Comparison of ENCODE assay signal across 23 cellular contexts in genomic region chr7:55200441-55200840, GRCh38.
"Had no signal": no experiment of that assay in that cellular context is flagged by ENCODE, and none has a peak within 500 bp of the region (broad histone marks: within the 10 kb centered on the region; RNA-seq: fewer than 3 reads in every experiment).

No MANE protein-coding gene starts in this region.

- H3K4me1 ChIP-seq: colonic mucosa, left lung had no signal

- H3K27ac ChIP-seq: colonic mucosa, epithelial cell of prostate, esophagus squamous epithelium, gastrocnemius medialis, heart right ventricle, left lung had no signal

- ATAC-seq: effector memory CD8-positive, alpha-beta T cell; gastrocnemius medialis; left cardiac atrium; left lung; left ventricle myocardium superior had no signal

- DNase-seq: colonic mucosa; cortex of kidney; effector CD4-positive, alpha-beta T cell; effector memory CD8-positive, alpha-beta T cell; endodermal cell; erythroblast; esophagus squamous epithelium; foreskin fibroblast; foreskin melanocyte; gastrocnemius medialis; glutamatergic neuron; head of caudate nucleus; heart right ventricle; hippocampal formation; left cardiac atrium; left lung; left ventricle myocardium superior; mammary epithelial cell; mesendoderm; midbrain; naive thymus-derived CD4-positive, alpha-beta T cell had no signal

- H3K4me3 ChIP-seq: colonic mucosa, esophagus squamous epithelium, gastrocnemius medialis, heart right ventricle, left lung, lung had no signal

- H3K9me3 ChIP-seq: colonic mucosa, esophagus squamous epithelium, gastrocnemius medialis, heart right ventricle, left lung had no signal

- H3K27me3 ChIP-seq: colonic mucosa, esophagus squamous epithelium, gastrocnemius medialis, heart right ventricle, left lung had no signal
